In the genomic region with DNA sequence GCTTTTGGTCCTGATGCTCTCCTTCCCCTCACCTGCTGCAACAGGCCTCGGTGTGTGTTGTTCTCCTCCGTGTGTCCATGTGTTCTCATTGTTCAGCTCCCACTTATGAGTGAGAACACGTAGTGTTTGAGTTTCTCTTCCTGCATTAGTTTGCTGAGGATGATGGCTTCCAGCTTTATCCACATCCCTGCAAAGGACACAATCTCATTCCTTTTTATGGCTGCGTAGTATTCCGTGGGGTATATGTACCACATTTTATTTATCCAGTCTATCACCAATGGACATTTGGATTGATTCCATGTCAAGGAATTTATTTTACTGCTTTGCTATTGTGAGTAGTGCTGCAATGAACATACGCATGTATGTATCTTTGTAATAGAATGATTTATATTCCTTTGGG, we compare ENCODE assay signal across 38 cellular contexts.
"Had no signal": no experiment of that assay in that cellular context is flagged by ENCODE, and none has a peak within 500 bp of the region (broad histone marks: within the 10 kb centered on the region; RNA-seq: fewer than 3 reads in every experiment).

No MANE protein-coding gene starts in this region.

- H3K27me3 ChIP-seq: ascending aorta had no signal

- H3K36me3 Mint-ChIP-seq: activated CD8-positive, alpha-beta memory T cell treated with anti-CD3 and anti-CD28 coated beads, Interleukin-2, amount 10 ng/mL, durations not matched to agents 7 days and 5 days; activated naive CD4-positive, alpha-beta T cell treated with anti-CD3 and anti-CD28 coated beads, Interleukin-2, amount 10 ng/mL, durations not matched to agents 7 days and 5 days; activated naive CD4-positive, alpha-beta T cell treated with anti-CD3 and anti-CD28 coated beads, Interleukin-2, amount 50 U/mL, for 24 hours; activated naive CD8-positive, alpha-beta T cell; activated naive CD8-positive, alpha-beta T cell treated with anti-CD3 and anti-CD28 coated beads, Interleukin-2, amount 10 ng/mL, durations not matched to agents 7 days and 5 days had no signal

- H3K4me3 Mint-ChIP-seq: activated CD4-positive, alpha-beta memory T cell treated with anti-CD3 and anti-CD28 coated beads, Interleukin-2, amount 10 ng/mL, durations not matched to agents 7 days and 5 days; activated CD4-positive, alpha-beta T cell treated with anti-CD3 and anti-CD28 coated beads for 36 hours; activated CD4-positive, alpha-beta T cell treated with anti-CD3 and anti-CD28 coated beads, Interleukin-2, amount 10 ng/mL, durations not matched to agents 7 days and 5 days; activated CD8-positive, alpha-beta memory T cell treated with anti-CD3 and anti-CD28 coated beads, Interleukin-2, amount 10 ng/mL, durations not matched to agents 7 days and 5 days; activated CD8-positive, alpha-beta T cell treated with anti-CD3 and anti-CD28 coated beads, Interleukin-2, amount 10 ng/mL, durations not matched to agents 7 days and 5 days; activated naive CD4-positive, alpha-beta T cell treated with anti-CD3 and anti-CD28 coated beads, Interleukin-2, amount 10 ng/mL, durations not matched to agents 7 days and 5 days; activated naive CD4-positive, alpha-beta T cell treated with anti-CD3 and anti-CD28 coated beads, Interleukin-2, amount 50 U/mL, for 24 hours; activated naive CD8-positive, alpha-beta T cell; activated naive CD8-positive, alpha-beta T cell treated with anti-CD3 and anti-CD28 coated beads, Interleukin-2, amount 10 ng/mL, durations not matched to agents 7 days and 5 days; activated naive CD8-positive, alpha-beta T cell treated with anti-CD3 and anti-CD28 coated beads, Interleukin-2, amount 50 U/mL, for 24 hours; activated T-cell treated with anti-CD3 and anti-CD28 coated beads, Interleukin-2, amount 50 U/mL, for 4 hours; brain; central memory CD8-positive, alpha-beta T cell; T-helper 1 cell treated with Interleukin-12 subunit alpha and Interleukin-12 subunit beta and Interleukin-4 antibody, amounts not matched to agents 30 μg/mL and 1 μg/mL, for 36 hours; T-helper 2 cell treated with Interferon-gamma antibody and Interleukin-4, amounts not matched to agents 5 μg/mL and 100 μg/mL, for 36 hours had no signal

- H3K27me3 Mint-ChIP-seq: activated CD4-positive, alpha-beta T cell treated with anti-CD3 and anti-CD28 coated beads for 36 hours; activated naive CD4-positive, alpha-beta T cell treated with anti-CD3 and anti-CD28 coated beads, Interleukin-2, amount 50 U/mL, for 24 hours; activated naive CD8-positive, alpha-beta T cell had no signal

- H3K36me3 ChIP-seq: ascending aorta, cardiac muscle cell had no signal

- H3K9me3 Mint-ChIP-seq: activated CD4-positive, alpha-beta memory T cell treated with anti-CD3 and anti-CD28 coated beads, Interleukin-2, amount 10 ng/mL, durations not matched to agents 7 days and 5 days; activated CD4-positive, alpha-beta T cell treated with anti-CD3 and anti-CD28 coated beads, Interleukin-2, amount 10 ng/mL, durations not matched to agents 7 days and 5 days; activated naive CD4-positive, alpha-beta T cell treated with anti-CD3 and anti-CD28 coated beads, Interleukin-2, amount 10 ng/mL, durations not matched to agents 7 days and 5 days; activated naive CD4-positive, alpha-beta T cell treated with anti-CD3 and anti-CD28 coated beads, Interleukin-2, amount 50 U/mL, for 24 hours; activated naive CD8-positive, alpha-beta T cell treated with anti-CD3 and anti-CD28 coated beads, Interleukin-2, amount 10 ng/mL, durations not matched to agents 7 days and 5 days; activated naive CD8-positive, alpha-beta T cell treated with anti-CD3 and anti-CD28 coated beads, Interleukin-2, amount 50 U/mL, for 24 hours; activated T-cell treated with anti-CD3 and anti-CD28 coated beads, Interleukin-2, amount 50 U/mL, for 4 hours; activated T-helper 2 cell treated with anti-CD3 and anti-CD28 coated beads, Interferon-gamma antibody, Interleukin-2, Interleukin-4, amounts not matched to agents 10 μg/mL and 5 μg/mL and 100 μg/mL, durations not matched to agents 14 hours and 24 hours and 36 hours; central memory CD8-positive, alpha-beta T cell; T-helper 1 cell treated with Interleukin-12 subunit alpha and Interleukin-12 subunit beta and Interleukin-4 antibody, amounts not matched to agents 30 μg/mL and 1 μg/mL, for 36 hours; T-helper 2 cell treated with Interferon-gamma antibody and Interleukin-4, amounts not matched to agents 5 μg/mL and 100 μg/mL, for 36 hours had no signal

- H3K27ac ChIP-seq: ascending aorta, cardiac muscle cell, VCaP had no signal

- DNase-seq: activated CD4-positive, alpha-beta memory T cell treated with anti-CD3 and anti-CD28 coated beads, Interleukin-2, amount 10 ng/mL, durations not matched to agents 7 days and 5 days; activated CD4-positive, alpha-beta T cell treated with anti-CD3 and anti-CD28 coated beads for 1 hour; activated CD4-positive, alpha-beta T cell treated with anti-CD3 and anti-CD28 coated beads for 36 hours; activated CD4-positive, alpha-beta T cell treated with anti-CD3 and anti-CD28 coated beads for 48 hours; activated CD4-positive, alpha-beta T cell treated with anti-CD3 and anti-CD28 coated beads, Interleukin-2, amount 10 ng/mL, durations not matched to agents 7 days and 5 days; activated CD4-positive, alpha-beta T cell treated with anti-CD3 and anti-CD28 coated beads, Interleukin-2, amount 50 U/mL, for 48 hours; activated CD4-positive, CD25-positive, alpha-beta regulatory T cell; activated CD8-positive, alpha-beta memory T cell treated with anti-CD3 and anti-CD28 coated beads for 24 hours; activated CD8-positive, alpha-beta memory T cell treated with anti-CD3 and anti-CD28 coated beads, Interleukin-2, amount 10 ng/mL, durations not matched to agents 7 days and 5 days; activated CD8-positive, alpha-beta memory T cell treated with anti-CD3 and anti-CD28 coated beads, Interleukin-2, amount 50 U/mL, for 48 hours; activated CD8-positive, alpha-beta T cell treated with anti-CD3 and anti-CD28 coated beads, Interleukin-2, amount 10 ng/mL, durations not matched to agents 7 days and 5 days; activated effector memory CD4-positive, alpha-beta T cell treated with Interleukin-2 at 50 U/mL for 16 hours; activated gamma-delta T cell; activated naive CD4-positive, alpha-beta T cell treated with anti-CD3 and anti-CD28 coated beads, Interleukin-2, amount 10 ng/mL, durations not matched to agents 7 days and 5 days; activated naive CD4-positive, alpha-beta T cell treated with Interleukin-2 at 50 U/mL for 16 hours; activated naive CD8-positive, alpha-beta T cell treated with anti-CD3 and anti-CD28 coated beads, Interleukin-2, amount 10 ng/mL, durations not matched to agents 7 days and 5 days; activated naive CD8-positive, alpha-beta T cell treated with anti-CD3 and anti-CD28 coated beads, Interleukin-2, amount 50 U/mL, for 24 hours; activated T-cell treated with anti-CD3 and anti-CD28 coated beads, Interleukin-2, amount 50 U/mL, for 4 hours; amygdala; anterior cingulate cortex; caudate nucleus; cerebellar nuclear complex; T-helper 1 cell; T-helper 2 cell; T-helper 9 cell had no signal

- H3K27ac Mint-ChIP-seq: activated CD4-positive, alpha-beta memory T cell treated with anti-CD3 and anti-CD28 coated beads, Interleukin-2, amount 10 ng/mL, durations not matched to agents 7 days and 5 days; activated CD4-positive, alpha-beta T cell treated with anti-CD3 and anti-CD28 coated beads for 36 hours; activated CD4-positive, alpha-beta T cell treated with anti-CD3 and anti-CD28 coated beads, Interleukin-2, amount 10 ng/mL, durations not matched to agents 7 days and 5 days; activated CD8-positive, alpha-beta memory T cell treated with anti-CD3 and anti-CD28 coated beads, Interleukin-2, amount 10 ng/mL, durations not matched to agents 7 days and 5 days; activated CD8-positive, alpha-beta T cell treated with anti-CD3 and anti-CD28 coated beads, Interleukin-2, amount 10 ng/mL, durations not matched to agents 7 days and 5 days; activated naive CD4-positive, alpha-beta T cell treated with anti-CD3 and anti-CD28 coated beads, Interleukin-2, amount 10 ng/mL, durations not matched to agents 7 days and 5 days; activated naive CD4-positive, alpha-beta T cell treated with anti-CD3 and anti-CD28 coated beads, Interleukin-2, amount 50 U/mL, for 24 hours; activated naive CD8-positive, alpha-beta T cell; activated naive CD8-positive, alpha-beta T cell treated with anti-CD3 and anti-CD28 coated beads, Interleukin-2, amount 10 ng/mL, durations not matched to agents 7 days and 5 days; activated naive CD8-positive, alpha-beta T cell treated with anti-CD3 and anti-CD28 coated beads, Interleukin-2, amount 50 U/mL, for 24 hours; activated T-helper 2 cell treated with anti-CD3 and anti-CD28 coated beads, Interferon-gamma antibody, Interleukin-2, Interleukin-4, amounts not matched to agents 10 μg/mL and 5 μg/mL and 100 μg/mL, durations not matched to agents 14 hours and 24 hours and 36 hours; brain; T-helper 1 cell treated with Interleukin-12 subunit alpha and Interleukin-12 subunit beta and Interleukin-4 antibody, amounts not matched to agents 30 μg/mL and 1 μg/mL, for 36 hours; T-helper 2 cell treated with Interferon-gamma antibody and Interleukin-4, amounts not matched to agents 5 μg/mL and 100 μg/mL, for 36 hours had no signal

- H3K4me3 ChIP-seq: ascending aorta, cardiac muscle cell had no signal

- H3K9me3 ChIP-seq: ascending aorta had no signal

- ATAC-seq: activated CD4-positive, alpha-beta T cell treated with anti-CD3 and anti-CD28 coated beads for 36 hours; activated CD4-positive, CD25-positive, alpha-beta regulatory T cell treated with anti-CD3 and anti-CD28 coated beads, Interleukin-2, amount 50 U/mL, for 24 hours; activated CD8-positive, alpha-beta memory T cell treated with anti-CD3 and anti-CD28 coated beads, Interleukin-2, amount 10 ng/mL, durations not matched to agents 7 days and 5 days; activated CD8-positive, alpha-beta T cell treated with anti-CD3 and anti-CD28 coated beads, Interleukin-2, amount 10 ng/mL, durations not matched to agents 7 days and 5 days; activated naive CD8-positive, alpha-beta T cell treated with anti-CD3 and anti-CD28 coated beads, Interleukin-2, amount 50 U/mL, for 24 hours; activated T-cell treated with anti-CD3 and anti-CD28 coated beads, Interleukin-2, amount 50 U/mL, for 4 hours had no signal

- FAIRE-seq: bronchial epithelial cell, TTC549 had no signal
